In genomic region chr10:123746927-123747326, GRCh38 we compare ENCODE assay signal across 25 cellular contexts.
"Had no signal": no experiment of that assay in that cellular context is flagged by ENCODE, and none has a peak within 500 bp of the region (broad histone marks: within the 10 kb centered on the region; RNA-seq: fewer than 3 reads in every experiment).

No MANE protein-coding gene starts in this region.

- H3K27ac Mint-ChIP-seq: activated CD8-positive, alpha-beta memory T cell treated with anti-CD3 and anti-CD28 coated beads, Interleukin-2, amount 10 ng/mL, durations not matched to agents 7 days and 5 days; activated naive CD4-positive, alpha-beta T cell treated with anti-CD3 and anti-CD28 coated beads, Interleukin-2, amount 50 U/mL, for 24 hours; activated T-cell treated with anti-CD3 and anti-CD28 coated beads, Interleukin-2, amount 50 U/mL, for 24 hours; activated T-helper 1 cell treated with anti-CD3 and anti-CD28 coated beads, Interleukin-12 subunit alpha, Interleukin-12 subunit beta, Interleukin-2, Interleukin-4 antibody, amounts not matched to agents 30 ng/mL and 10 ng/mL and 1 ng/mL, durations not matched to agents 14 hours and 24 hours and 36 hours; T-helper 1 cell treated with Interleukin-12 subunit alpha and Interleukin-12 subunit beta and Interleukin-4 antibody, amounts not matched to agents 30 μg/mL and 1 μg/mL, for 36 hours had no signal

- H3K27me3 ChIP-seq: ascending aorta, body of pancreas, MG63 had no signal

- FAIRE-seq: bronchial epithelial cell had no signal

- H3K4me3 Mint-ChIP-seq: activated CD8-positive, alpha-beta memory T cell treated with anti-CD3 and anti-CD28 coated beads, Interleukin-2, amount 10 ng/mL, durations not matched to agents 7 days and 5 days; activated naive CD4-positive, alpha-beta T cell treated with anti-CD3 and anti-CD28 coated beads, Interleukin-2, amount 50 U/mL, for 24 hours; activated T-cell treated with anti-CD3 and anti-CD28 coated beads, Interleukin-2, amount 50 U/mL, for 24 hours; activated T-helper 1 cell treated with anti-CD3 and anti-CD28 coated beads, Interleukin-12 subunit alpha, Interleukin-12 subunit beta, Interleukin-2, Interleukin-4 antibody, amounts not matched to agents 30 ng/mL and 10 ng/mL and 1 ng/mL, durations not matched to agents 14 hours and 24 hours and 36 hours; T-helper 1 cell treated with Interleukin-12 subunit alpha and Interleukin-12 subunit beta and Interleukin-4 antibody, amounts not matched to agents 30 μg/mL and 1 μg/mL, for 36 hours had no signal

- H3K36me3 Mint-ChIP-seq: activated CD8-positive, alpha-beta memory T cell treated with anti-CD3 and anti-CD28 coated beads, Interleukin-2, amount 10 ng/mL, durations not matched to agents 7 days and 5 days; activated naive CD4-positive, alpha-beta T cell treated with anti-CD3 and anti-CD28 coated beads, Interleukin-2, amount 50 U/mL, for 24 hours had no signal

- H3K36me3 ChIP-seq: MG63 had no signal

- H3K4me3 ChIP-seq: ascending aorta, body of pancreas, MG63, PC-9 had no signal

- H3K9me3 ChIP-seq: ascending aorta, MG63 had no signal

- H3K27me3 Mint-ChIP-seq: activated CD8-positive, alpha-beta memory T cell treated with anti-CD3 and anti-CD28 coated beads, Interleukin-2, amount 10 ng/mL, durations not matched to agents 7 days and 5 days; activated naive CD4-positive, alpha-beta T cell treated with anti-CD3 and anti-CD28 coated beads, Interleukin-2, amount 50 U/mL, for 24 hours had no signal

- H3K4me2 ChIP-seq: PC-9 had no signal

- H2AFZ ChIP-seq: PC-9 had no signal

- H3K9me3 Mint-ChIP-seq: activated naive CD4-positive, alpha-beta T cell treated with anti-CD3 and anti-CD28 coated beads, Interleukin-2, amount 50 U/mL, for 24 hours; activated T-cell treated with anti-CD3 and anti-CD28 coated beads, Interleukin-2, amount 50 U/mL, for 24 hours; activated T-helper 1 cell treated with anti-CD3 and anti-CD28 coated beads, Interleukin-12 subunit alpha, Interleukin-12 subunit beta, Interleukin-2, Interleukin-4 antibody, amounts not matched to agents 30 ng/mL and 10 ng/mL and 1 ng/mL, durations not matched to agents 14 hours and 24 hours and 36 hours had no signal

- H3K4me1 Mint-ChIP-seq: activated CD8-positive, alpha-beta memory T cell treated with anti-CD3 and anti-CD28 coated beads, Interleukin-2, amount 10 ng/mL, durations not matched to agents 7 days and 5 days; activated naive CD4-positive, alpha-beta T cell treated with anti-CD3 and anti-CD28 coated beads, Interleukin-2, amount 50 U/mL, for 24 hours had no signal

- DNase-seq: activated CD4-positive, alpha-beta T cell treated with anti-CD3 and anti-CD28 coated beads for 48 hours; activated CD4-positive, alpha-beta T cell treated with anti-CD3 and anti-CD28 coated beads, Interleukin-2, amount 50 U/mL, for 4 hours; activated CD4-positive, CD25-positive, alpha-beta regulatory T cell treated with anti-CD3 and anti-CD28 coated beads, Interleukin-2, amount 50 U/mL, for 72 hours; activated CD8-positive, alpha-beta memory T cell treated with anti-CD3 and anti-CD28 coated beads, Interleukin-2, amount 10 ng/mL, durations not matched to agents 7 days and 5 days; activated effector memory CD4-positive, alpha-beta T cell treated with Interleukin-2 at 50 U/mL for 16 hours; activated naive CD4-positive, alpha-beta T cell; activated T-cell treated with anti-CD3 and anti-CD28 coated beads, Interleukin-2, amount 50 U/mL, for 24 hours; body of pancreas; central memory CD4-positive, alpha-beta T cell; MG63; MV-4-11; NCI-H1092 treated with DMSO at 0.1 percent for 48 hours; NCI-H1417 treated with DMSO at 0.1 percent for 48 hours; NCI-H1694; NCI-H2029; NCI-H2107; NCI-H510A treated with DMSO at 0.1 percent for 48 hours; NCI-H69; PC-9; SHP77 treated with DMSO at 0.1 percent for 48 hours had no signal

- H3K4me1 ChIP-seq: ascending aorta, body of pancreas had no signal

- H3K27ac ChIP-seq: ascending aorta, body of pancreas, PC-9 had no signal
